In genomic region chr22:43088979-43089717, GRCh38 we compare ENCODE assay signal across 8 cellular contexts. TPM values are rescaled to one million over a fixed set of nuclear protein-coding genes. Genes with fewer than 3 reads are reported as not detected.
DNase-seq lines count a peak whose midpoint lies in the region; ATAC-seq, FAIRE-seq and TF ChIP-seq lines count a peak whose summit lies in the region.

Gene TTLL1, minus strand, starts transcription at chr22:43089391. Its CDS starts 13,805 bp downstream, at chr22:43075586.

- H3K4me3 Mint-ChIP-seq in CD4-positive, alpha-beta memory T cell: peak within 1 kb of the TSS; percentile 85 to 96 (median 92)

- H3K79me2 ChIP-seq in OCI-LY3 (ENCODE audit: low read length): no peaks in the 10 kb centered on the region

- POLR2A ChIA-PET in CD4-positive, alpha-beta memory T cell (lab: Charles Lee; ENCODE audit: partially characterized antibody): no interaction called here

- H4K20me1 ChIP-seq in OCI-LY3 (ENCODE audit: insufficient read depth, low read length): no peaks in the 10 kb centered on the region

- peak within 1 kb of the TSS; percentile 86 for H3K4me2 ChIP-seq in OCI-LY3 (ENCODE audit: low read length)

- peak within 1 kb of the TSS; percentile 75 to 92 (median 89) for H3K27ac Mint-ChIP-seq in CD4-positive, alpha-beta memory T cell

- H3K36me3 Mint-ChIP-seq in CD4-positive, alpha-beta memory T cell: peaks cover 2 to 5% of the 10 kb centered on the region in 2 donors

- CTCF ChIA-PET in CD4-positive, alpha-beta memory T cell (lab: Charles Lee; ENCODE audit: partially characterized antibody): no interaction called here

- peak within 1 kb of the TSS; percentile 41 to 91 for H3K4me3 ChIP-seq in CD4-positive, alpha-beta memory T cell (ENCODE audit: low read length in 2 of 2)
- H3K4me3 ChIP-seq in OCI-LY3 (ENCODE audit: low read length) (peak within 1 kb of the TSS; percentile 86), epithelial cell of proximal tubule (ENCODE audit: low read depth, low read length) (peak within 1 kb of the TSS; percentile 72), mucosa of rectum (ENCODE audit: low read length in 2 of 2) (peak within 1 kb of the TSS; percentile 79 to 94)

- H2AFZ ChIP-seq in OCI-LY3 (ENCODE audit: low read depth, low read length): peak within 1 kb of the TSS; percentile 89

- H3K4me1 ChIP-seq in CD4-positive, alpha-beta memory T cell (ENCODE audit: insufficient read depth, low read length): peaks cover 13% of the 10 kb centered on the region
- H3K4me1 ChIP-seq in OCI-LY3 (ENCODE audit: low read length) (peaks cover 24% of the 10 kb centered on the region), mucosa of rectum (ENCODE audit: control insufficient read depth in 2 of 2, insufficient read depth in 2 of 2, low read length in 2 of 2) (peaks cover 18% of the 10 kb centered on the region in 2 donors)

- intact Hi-C loops in CD4-positive, alpha-beta memory T cell (cut with micrococcal nuclease): loop anchor here (1.0 to 5.0 kb wide), 3 partner anchors 22 to 232 kb away; partner anchors contain the start of genes ARFGAP3, BIK and TTLL12

- H3K27me3 Mint-ChIP-seq in CD4-positive, alpha-beta memory T cell: no peaks in the 10 kb centered on the region

- H3K4me1 Mint-ChIP-seq in CD4-positive, alpha-beta memory T cell: peaks cover 8 to 26% (median 18%) of the 10 kb centered on the region in 4 donors

- ATAC-seq in GM19463 (IDR thresholded peaks at IDR 0.05; ENCODE audit: unreplicated experiment): peak; percentile 89

- H3K9me3 Mint-ChIP-seq in CD4-positive, alpha-beta memory T cell: no peaks in the 10 kb centered on the region

- peak within 1 kb of the TSS; percentile 27 for H3K27ac ChIP-seq in CD4-positive, alpha-beta memory T cell (ENCODE audit: low read depth, low read length)
- H3K27ac ChIP-seq in OCI-LY3 (ENCODE audit: low read length) (peak within 1 kb of the TSS; percentile 30), mucosa of rectum (ENCODE audit: low read depth in 2 of 2, low read length in 2 of 2) (peak within 1 kb of the TSS; percentile 63 to 74)

- FAIRE-seq in HTR-8/SVneo (lab: Jason Lieb, UNC): peak; percentile 13

- peak; percentile 86 to 89 (median 88) for DNase-seq in CD4-positive, alpha-beta memory T cell
- peak; percentile 91 for DNase-seq in HTR-8/SVneo (ENCODE audit: insufficient read length, low spot score)
- DNase-seq in activated T-cell treated with anti-CD3 and anti-CD28 coated beads for 24 hours (ENCODE audit: low read depth): peak; percentile 87
- no peak for DNase-seq in epithelial cell of proximal tubule (ENCODE audit: low read depth)
- peak; percentile 61 to 73 for DNase-seq in stimulated activated CD8-positive, alpha-beta memory T cell treated with anti-CD3 and anti-CD28 coated beads, Interleukin-4, amount 100 ng/mL, for 4 hours (ENCODE audit: low read depth in 2 of 2, low spot score in 1 of 2)

- H3K9me3 ChIP-seq in CD4-positive, alpha-beta memory T cell (ENCODE audit: control insufficient read depth in 1 of 2, low read length in 2 of 2): no peaks in the 10 kb centered on the region
- H3K9me3 ChIP-seq in OCI-LY3 (ENCODE audit: insufficient read depth, low read length) (no peaks in the 10 kb centered on the region), mucosa of rectum (ENCODE audit: control insufficient read depth in 2 of 2, low read length in 2 of 2) (no peaks in the 10 kb centered on the region)

- no peaks in the 10 kb centered on the region for H3K27me3 ChIP-seq in CD4-positive, alpha-beta memory T cell (ENCODE audit: insufficient read depth, low read length)
- H3K27me3 ChIP-seq in OCI-LY3 (ENCODE audit: low read depth, low read length): no peaks in the 10 kb centered on the region
- H3K27me3 ChIP-seq in mucosa of rectum (ENCODE audit: control insufficient read depth in 2 of 2, insufficient read depth in 2 of 2, low read length in 2 of 2): no peaks in the 10 kb centered on the region

- H3K9ac ChIP-seq in OCI-LY3 (ENCODE audit: low read length) (peak within 1 kb of the TSS; percentile 66), mucosa of rectum (ENCODE audit: low read depth in 1 of 2, low read length in 2 of 2) (peak within 1 kb of the TSS; percentile 38 to 78)

- TF ChIP-seq CTCF in OCI-LY3 (IDR thresholded peaks at IDR 0.05; ENCODE audit: low read depth, low read length): 0 out of 2 replicates have a peak, but pooled peaks have one; percentile 4
- no peak for TF ChIP-seq CTCF in epithelial cell of proximal tubule (conservative IDR thresholded peaks at IDR 0.05; ENCODE audit: low read depth, low read length)

- H3K36me3 ChIP-seq in CD4-positive, alpha-beta memory T cell (ENCODE audit: insufficient read depth, low read length): no peaks in the 10 kb centered on the region
- H3K36me3 ChIP-seq in OCI-LY3 (replicated peaks; ENCODE audit: low read depth, low read length) (no peaks in the 10 kb centered on the region), mucosa of rectum (ENCODE audit: control insufficient read depth in 2 of 2, insufficient read depth in 2 of 2, low read length in 2 of 2) (no peaks in the 10 kb centered on the region)

RNA-seq across cellular contexts. Expression of gene TTLL1, which starts in this region (rescaled TPM):
- 1 to 10 TPM; 6.4 to 7.8 TPM for total RNA-seq in CD4-positive, alpha-beta memory T cell
- 10 to 100 TPM; 10.1 to 15.6 TPM for polyA plus RNA-seq in CD4-positive, alpha-beta memory T cell
- 5.9 and 8.9 TPM in 2 replicates for total RNA-seq in epithelial cell of proximal tubule
